1 cellular context compared by ENCODE assay signal in the genomic region with DNA sequence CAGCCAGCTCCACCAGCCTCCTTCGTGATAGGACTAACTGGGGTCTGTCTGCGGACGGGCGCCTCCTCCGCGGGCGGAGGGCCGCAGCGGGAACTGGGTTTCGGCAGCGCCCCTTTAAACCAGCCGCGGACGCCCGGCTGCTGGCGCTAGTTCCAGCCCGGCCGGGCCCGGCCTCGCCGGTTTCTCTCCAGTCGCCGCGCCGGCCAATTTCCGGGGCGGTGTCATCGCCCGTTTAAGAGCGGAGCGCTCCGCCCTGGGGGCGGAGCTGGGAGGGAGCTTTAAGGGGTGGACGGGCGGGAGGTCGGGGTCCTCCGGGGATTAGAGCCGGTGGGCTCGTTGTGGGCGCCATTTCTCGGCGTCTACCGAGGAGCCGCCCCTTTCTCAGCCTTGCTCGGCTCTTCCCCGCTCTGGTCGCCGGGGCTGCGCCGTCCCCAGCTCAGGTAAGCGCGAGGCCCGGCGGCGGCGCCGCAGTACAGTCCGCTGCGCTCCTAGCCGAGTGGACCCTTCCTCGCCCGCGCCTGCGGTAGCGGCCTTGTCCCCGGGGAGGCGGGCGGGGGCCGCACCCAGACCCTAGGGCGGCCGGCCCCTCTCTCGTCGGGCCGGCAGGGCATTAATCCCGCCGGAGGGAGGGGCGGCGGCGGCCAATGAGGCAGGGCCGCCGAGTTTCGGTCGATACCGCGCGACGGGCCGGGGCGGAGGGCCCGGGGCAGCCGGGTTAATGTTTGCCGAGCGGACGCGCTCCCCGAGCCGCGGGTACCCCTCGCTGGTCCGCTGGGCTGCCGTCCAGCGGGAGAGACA.
TF ChIP-seq lines count a peak whose summit lies in the region.

A gene (plus strand): TSS at position 307 of the 798 bp plus-strand sequence. CDS start 6,008 bp downstream, outside the sequence.

TF ChIP-seq in SK-N-SH, 30 proteins besides CTCF, POLR2A, EP300 and RAD21 (continued from another document):
- TF ChIP-seq, protein P1, sequence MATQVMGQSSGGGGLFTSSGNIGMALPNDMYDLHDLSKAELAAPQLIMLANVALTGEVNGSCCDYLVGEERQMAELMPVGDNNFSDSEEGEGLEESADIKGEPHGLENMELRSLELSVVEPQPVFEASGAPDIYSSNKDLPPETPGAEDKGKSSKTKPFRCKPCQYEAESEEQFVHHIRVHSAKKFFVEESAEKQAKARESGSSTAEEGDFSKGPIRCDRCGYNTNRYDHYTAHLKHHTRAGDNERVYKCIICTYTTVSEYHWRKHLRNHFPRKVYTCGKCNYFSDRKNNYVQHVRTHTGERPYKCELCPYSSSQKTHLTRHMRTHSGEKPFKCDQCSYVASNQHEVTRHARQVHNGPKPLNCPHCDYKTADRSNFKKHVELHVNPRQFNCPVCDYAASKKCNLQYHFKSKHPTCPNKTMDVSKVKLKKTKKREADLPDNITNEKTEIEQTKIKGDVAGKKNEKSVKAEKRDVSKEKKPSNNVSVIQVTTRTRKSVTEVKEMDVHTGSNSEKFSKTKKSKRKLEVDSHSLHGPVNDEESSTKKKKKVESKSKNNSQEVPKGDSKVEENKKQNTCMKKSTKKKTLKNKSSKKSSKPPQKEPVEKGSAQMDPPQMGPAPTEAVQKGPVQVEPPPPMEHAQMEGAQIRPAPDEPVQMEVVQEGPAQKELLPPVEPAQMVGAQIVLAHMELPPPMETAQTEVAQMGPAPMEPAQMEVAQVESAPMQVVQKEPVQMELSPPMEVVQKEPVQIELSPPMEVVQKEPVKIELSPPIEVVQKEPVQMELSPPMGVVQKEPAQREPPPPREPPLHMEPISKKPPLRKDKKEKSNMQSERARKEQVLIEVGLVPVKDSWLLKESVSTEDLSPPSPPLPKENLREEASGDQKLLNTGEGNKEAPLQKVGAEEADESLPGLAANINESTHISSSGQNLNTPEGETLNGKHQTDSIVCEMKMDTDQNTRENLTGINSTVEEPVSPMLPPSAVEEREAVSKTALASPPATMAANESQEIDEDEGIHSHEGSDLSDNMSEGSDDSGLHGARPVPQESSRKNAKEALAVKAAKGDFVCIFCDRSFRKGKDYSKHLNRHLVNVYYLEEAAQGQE (IDR thresholded peaks at IDR 0.05; ENCODE audit: low read depth, low read length), result 0 out of 2 replicates have a peak, but pooled peaks have one; percentile 36
- TF ChIP-seq SMC3 (IDR thresholded peaks at IDR 0.05; ENCODE audit: low read depth, low read length), result no peak
- TF ChIP-seq, protein P2, sequence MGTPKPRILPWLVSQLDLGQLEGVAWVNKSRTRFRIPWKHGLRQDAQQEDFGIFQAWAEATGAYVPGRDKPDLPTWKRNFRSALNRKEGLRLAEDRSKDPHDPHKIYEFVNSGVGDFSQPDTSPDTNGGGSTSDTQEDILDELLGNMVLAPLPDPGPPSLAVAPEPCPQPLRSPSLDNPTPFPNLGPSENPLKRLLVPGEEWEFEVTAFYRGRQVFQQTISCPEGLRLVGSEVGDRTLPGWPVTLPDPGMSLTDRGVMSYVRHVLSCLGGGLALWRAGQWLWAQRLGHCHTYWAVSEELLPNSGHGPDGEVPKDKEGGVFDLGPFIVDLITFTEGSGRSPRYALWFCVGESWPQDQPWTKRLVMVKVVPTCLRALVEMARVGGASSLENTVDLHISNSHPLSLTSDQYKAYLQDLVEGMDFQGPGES (IDR thresholded peaks at IDR 0.05; ENCODE audit: low read depth, low read length), result no peak
- 0 out of 2 replicates have a peak, but pooled peaks have one; percentile 51 for TF ChIP-seq ELF1 (IDR thresholded peaks at IDR 0.05)
- TF ChIP-seq FOSL2 (IDR thresholded peaks at IDR 0.05; ENCODE audit: borderline replicate concordance, low read depth), result 0 out of 2 replicates have a peak, but pooled peaks have one; percentile 14
- TF ChIP-seq FOXJ3 (CRISPR knock-in tag; IDR thresholded peaks at IDR 0.05), result no peak
- TF ChIP-seq, protein P3, sequence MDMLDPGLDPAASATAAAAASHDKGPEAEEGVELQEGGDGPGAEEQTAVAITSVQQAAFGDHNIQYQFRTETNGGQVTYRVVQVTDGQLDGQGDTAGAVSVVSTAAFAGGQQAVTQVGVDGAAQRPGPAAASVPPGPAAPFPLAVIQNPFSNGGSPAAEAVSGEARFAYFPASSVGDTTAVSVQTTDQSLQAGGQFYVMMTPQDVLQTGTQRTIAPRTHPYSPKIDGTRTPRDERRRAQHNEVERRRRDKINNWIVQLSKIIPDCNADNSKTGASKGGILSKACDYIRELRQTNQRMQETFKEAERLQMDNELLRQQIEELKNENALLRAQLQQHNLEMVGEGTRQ (IDR thresholded peaks at IDR 0.05; ENCODE audit: borderline replicate concordance, low read depth, low read length), result no peak
- no peak; the same call in 1 of the 2 replicates for TF ChIP-seq GABPA (IDR thresholded peaks at IDR 0.05; ENCODE audit: low read depth)
- peak; percentile 71; the same call in 1 of the 2 replicates for TF ChIP-seq SIN3A (IDR thresholded peaks at IDR 0.05; ENCODE audit: borderline replicate concordance, low read depth, low read length)
- TF ChIP-seq TCF12 (IDR thresholded peaks at IDR 0.05), result 0 out of 2 replicates have a peak, but pooled peaks have one; percentile 16
- TF ChIP-seq MXI1 (IDR thresholded peaks at IDR 0.05; ENCODE audit: low read depth, low read length), result no peak; the same call in 1 of the 2 replicates
- TF ChIP-seq, protein P4, sequence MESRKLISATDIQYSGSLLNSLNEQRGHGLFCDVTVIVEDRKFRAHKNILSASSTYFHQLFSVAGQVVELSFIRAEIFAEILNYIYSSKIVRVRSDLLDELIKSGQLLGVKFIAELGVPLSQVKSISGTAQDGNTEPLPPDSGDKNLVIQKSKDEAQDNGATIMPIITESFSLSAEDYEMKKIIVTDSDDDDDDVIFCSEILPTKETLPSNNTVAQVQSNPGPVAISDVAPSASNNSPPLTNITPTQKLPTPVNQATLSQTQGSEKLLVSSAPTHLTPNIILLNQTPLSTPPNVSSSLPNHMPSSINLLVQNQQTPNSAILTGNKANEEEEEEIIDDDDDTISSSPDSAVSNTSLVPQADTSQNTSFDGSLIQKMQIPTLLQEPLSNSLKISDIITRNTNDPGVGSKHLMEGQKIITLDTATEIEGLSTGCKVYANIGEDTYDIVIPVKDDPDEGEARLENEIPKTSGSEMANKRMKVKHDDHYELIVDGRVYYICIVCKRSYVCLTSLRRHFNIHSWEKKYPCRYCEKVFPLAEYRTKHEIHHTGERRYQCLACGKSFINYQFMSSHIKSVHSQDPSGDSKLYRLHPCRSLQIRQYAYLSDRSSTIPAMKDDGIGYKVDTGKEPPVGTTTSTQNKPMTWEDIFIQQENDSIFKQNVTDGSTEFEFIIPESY (IDR thresholded peaks at IDR 0.05; ENCODE audit: borderline replicate concordance, low read depth), result no peak
- peak; percentile 27; the same call in 1 of the 2 replicates for TF ChIP-seq JUND (IDR thresholded peaks at IDR 0.05)
- 0 out of 2 replicates have a peak, but pooled peaks have one; percentile 12 for TF ChIP-seq RCOR1 (IDR thresholded peaks at IDR 0.05; ENCODE audit: low read length)
- peak; percentile 78 for TF ChIP-seq POLR2AphosphoS5 (IDR thresholded peaks at IDR 0.05; ENCODE audit: low read depth, low read length)
- TF ChIP-seq, protein P5, sequence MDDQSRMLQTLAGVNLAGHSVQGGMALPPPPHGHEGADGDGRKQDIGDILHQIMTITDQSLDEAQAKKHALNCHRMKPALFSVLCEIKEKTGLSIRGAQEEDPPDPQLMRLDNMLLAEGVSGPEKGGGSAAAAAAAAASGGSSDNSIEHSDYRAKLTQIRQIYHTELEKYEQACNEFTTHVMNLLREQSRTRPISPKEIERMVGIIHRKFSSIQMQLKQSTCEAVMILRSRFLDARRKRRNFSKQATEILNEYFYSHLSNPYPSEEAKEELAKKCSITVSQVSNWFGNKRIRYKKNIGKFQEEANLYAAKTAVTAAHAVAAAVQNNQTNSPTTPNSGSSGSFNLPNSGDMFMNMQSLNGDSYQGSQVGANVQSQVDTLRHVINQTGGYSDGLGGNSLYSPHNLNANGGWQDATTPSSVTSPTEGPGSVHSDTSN (IDR thresholded peaks at IDR 0.05), result peak; percentile 50
- no peak for TF ChIP-seq NRF1 (IDR thresholded peaks at IDR 0.05; ENCODE audit: low read depth, low read length)
- TF ChIP-seq RXRA (IDR thresholded peaks at IDR 0.05; ENCODE audit: borderline replicate concordance, low read depth), result no peak
- no peak for TF ChIP-seq TAF1 (IDR thresholded peaks at IDR 0.05; ENCODE audit: borderline replicate concordance, low read depth, low read length)
